ENCODE assay signal across 8 cellular contexts in genomic region chr10:68074775-68075549, GRCh38. TPM values are rescaled to one million over a fixed set of nuclear protein-coding genes. Genes with fewer than 3 reads are reported as not detected.
A peak's percentile ranks its signal among the peaks of the same experiment; 100 is the strongest.
DNase-seq lines count a peak whose midpoint lies in the region; ATAC-seq, FAIRE-seq and TF ChIP-seq lines count a peak whose summit lies in the region.

HERC4 (minus strand) TSS chr10:68075283; CDS start chr10:68073108, 2,175 bp downstream.

- H3K4me3 Mint-ChIP-seq in activated CD4-positive, alpha-beta memory T cell treated with anti-CD3 and anti-CD28 coated beads, Interleukin-2, amount 10 ng/mL, durations not matched to agents 7 days and 5 days = peak within 1 kb of the TSS; percentile 94

- H3K4me1 Mint-ChIP-seq in activated CD4-positive, alpha-beta memory T cell treated with anti-CD3 and anti-CD28 coated beads, Interleukin-2, amount 10 ng/mL, durations not matched to agents 7 days and 5 days = peaks cover 44% of the 10 kb centered on the region

- peak; percentile 87 for TF ChIP-seq POLR2A in right lobe of liver (IDR thresholded peaks at IDR 0.05)

- CTCF ChIA-PET in activated CD4-positive, alpha-beta memory T cell treated with anti-CD3 and anti-CD28 coated beads, Interleukin-2, amount 10 ng/mL, durations not matched to agents 7 days and 5 days (lab: Charles Lee) = no interaction called here

- no peaks in the 10 kb centered on the region for H3K9me3 Mint-ChIP-seq in activated CD4-positive, alpha-beta memory T cell treated with anti-CD3 and anti-CD28 coated beads, Interleukin-2, amount 10 ng/mL, durations not matched to agents 7 days and 5 days

- intact Hi-C loops in dorsolateral prefrontal cortex (cut with DNase I) = loop anchor here (1.0 to 10.0 kb wide), 8 partner anchors 77 to 258 kb away; partner anchors contain the start of genes SIRT1 (in 2 of the 2), ATOH7 (in 1 of the 2), HNRNPH3 (in 1 of the 2) and PBLD (in 1 of the 2)
- intact Hi-C loops in right lobe of liver (cut with DNase I) = no loop called here

- TF ChIP-seq CTCF in dorsolateral prefrontal cortex (IDR thresholded peaks at IDR 0.05 in 54 of 56, conservative IDR thresholded peaks at IDR 0.05 in 2 of 56; ENCODE audit: low read depth in 1 of 56, partially characterized antibody in 56 of 56) = peak in 6 of 56 donors; percentile 11 to 42 (median 18)
- TF ChIP-seq CTCF in right lobe of liver (IDR thresholded peaks at IDR 0.05) = no peak

- peaks cover 0 to 3% (median 0%) of the 10 kb centered on the region in 4 donors for H3K36me3 ChIP-seq in right lobe of liver

- H3K27me3 Mint-ChIP-seq in activated CD4-positive, alpha-beta memory T cell treated with anti-CD3 and anti-CD28 coated beads, Interleukin-2, amount 10 ng/mL, durations not matched to agents 7 days and 5 days = no peaks in the 10 kb centered on the region

- no peaks in the 10 kb centered on the region for H3K9me3 ChIP-seq in right lobe of liver

- H3K4me1 ChIP-seq in right lobe of liver = peaks cover 0 to 22% (median 0%) of the 10 kb centered on the region in 4 donors

- H3K27ac ChIP-seq in dorsolateral prefrontal cortex = peak within 1 kb of the TSS; percentile 83 to 100 (median 97)
- H3K27ac ChIP-seq in right lobe of liver = peak within 1 kb of the TSS; percentile 96 to 100 (median 97)

- H3K27me3 ChIP-seq in dorsolateral prefrontal cortex (no peaks in the 10 kb centered on the region), right lobe of liver (no peaks in the 10 kb centered on the region)

- peak; percentile 82 for FAIRE-seq in GM19239 (lab: Jason Lieb, UNC)

- H3K36me3 Mint-ChIP-seq in activated CD4-positive, alpha-beta memory T cell treated with anti-CD3 and anti-CD28 coated beads, Interleukin-2, amount 10 ng/mL, durations not matched to agents 7 days and 5 days (ENCODE audit: low read depth) = peaks cover 35% of the 10 kb centered on the region

- 0% methylated on average over 26 of the region's 64 CpGs for WGBS in right lobe of liver (ENCODE audit: insufficient coverage, low coverage, low lambda C conversion rate, missing lambda C conversion rate)

- POLR2A ChIA-PET in activated CD4-positive, alpha-beta memory T cell treated with anti-CD3 and anti-CD28 coated beads, Interleukin-2, amount 10 ng/mL, durations not matched to agents 7 days and 5 days (lab: Charles Lee) = interaction anchor here (1.5 to 2.8 kb wide), 3 partner anchors 11 to 257 kb away, joined by 5 to 12 read pairs (median 6); partner anchors contain the start of genes HNRNPH3 and PBLD

- DNase-seq in C1 segment of cervical spinal cord (lab: John Stamatoyannopoulos, UW) (peak; percentile 57 to 96 (median 90)), GM19239 (ENCODE audit: insufficient read length, low spot score) (peak; percentile 88), NCI-H748 treated with DMSO at 0.1 percent for 48 hours (lab: John Stamatoyannopoulos, UW) (peak; percentile 72), dorsolateral prefrontal cortex (peak; percentile 83 to 93 (median 90)), right lobe of liver (peak; percentile 96 to 97 (median 96))
- peak; percentile 92 for DNase-seq in activated CD4-positive, alpha-beta memory T cell treated with anti-CD3 and anti-CD28 coated beads, Interleukin-2, amount 10 ng/mL, durations not matched to agents 7 days and 5 days
- DNase-seq in stimulated activated CD4-positive, alpha-beta T cell treated with anti-CD3 and anti-CD28 coated beads, Interleukin-4, amount 100 ng/mL, for 24 hours = peak; percentile 89

- H3K4me3 ChIP-seq in dorsolateral prefrontal cortex (peak within 1 kb of the TSS; percentile 56 to 99 (median 95)), right lobe of liver (peak within 1 kb of the TSS; percentile 77 to 96 (median 93))

- H3K27ac Mint-ChIP-seq in activated CD4-positive, alpha-beta memory T cell treated with anti-CD3 and anti-CD28 coated beads, Interleukin-2, amount 10 ng/mL, durations not matched to agents 7 days and 5 days = peak within 1 kb of the TSS; percentile 92

- ATAC-seq in HG03442 (IDR thresholded peaks at IDR 0.05; ENCODE audit: unreplicated experiment) = peak; percentile 85
- peak; percentile 94 to 99 (median 98) for ATAC-seq in right lobe of liver

RNA-seq across cellular contexts. Expression of gene HERC4, which starts in this region (rescaled TPM):
- total RNA-seq in activated CD4-positive, alpha-beta memory T cell treated with anti-CD3 and anti-CD28 coated beads, Interleukin-2, amount 10 ng/mL, durations not matched to agents 7 days and 5 days = 10 to 100 TPM; 64.2 to 65.2 TPM
- total RNA-seq in dorsolateral prefrontal cortex = 100 to 1,000 TPM in 20 of 120 experiments, 10 to 100 TPM in 100; 64.1 to 139 (median 86.7) TPM
- total RNA-seq in right lobe of liver = 10 to 100 TPM; 17.6 to 32.2 (median 26.9) TPM

Comparison
In these comparisons a context has a peak if more than half of its experiments do, and no peak if none do; other contexts are left out.
1. Peak in every context shown above with its lines: DNase-seq, ATAC-seq, H3K4me3 ChIP-seq and H3K27ac ChIP-seq.
2. intact Hi-C loops: an anchor here in dorsolateral prefrontal cortex (1.0 to 10.0 kb wide); none called in right lobe of liver.